Comparison of ENCODE assay signal across 21 cellular contexts in genomic region chr5:150530423-150530822, GRCh38.
"Had no signal": no experiment of that assay in that cellular context is flagged by ENCODE, and none has a peak within 500 bp of the region (broad histone marks: within the 10 kb centered on the region; RNA-seq: fewer than 3 reads in every experiment).

No MANE protein-coding gene starts in this region.

- H3K4me1 Mint-ChIP-seq: activated CD4-positive, alpha-beta memory T cell treated with anti-CD3 and anti-CD28 coated beads, Interleukin-2, amount 10 ng/mL, durations not matched to agents 7 days and 5 days; activated T-helper 17 cell treated with anti-CD3 and anti-CD28 coated beads, Interleukin-2, amount 50 U/mL, for 72 hours had no signal

- H3K4me3 Mint-ChIP-seq: activated CD4-positive, alpha-beta memory T cell treated with anti-CD3 and anti-CD28 coated beads, Interleukin-2, amount 10 ng/mL, durations not matched to agents 7 days and 5 days; activated CD8-positive, alpha-beta memory T cell treated with anti-CD3 and anti-CD28 coated beads, Interleukin-2, amount 10 ng/mL, durations not matched to agents 7 days and 5 days; activated naive CD8-positive, alpha-beta T cell treated with anti-CD3 and anti-CD28 coated beads, Interleukin-2, amount 10 ng/mL, durations not matched to agents 7 days and 5 days; activated T-helper 17 cell treated with anti-CD3 and anti-CD28 coated beads, Interleukin-2, amount 50 U/mL, for 72 hours; nephron had no signal

- DNase-seq: activated CD4-positive, alpha-beta memory T cell treated with anti-CD3 and anti-CD28 coated beads, Interleukin-2, amount 10 ng/mL, durations not matched to agents 7 days and 5 days; activated CD4-positive, alpha-beta T cell treated with anti-CD3 and anti-CD28 coated beads for 48 hours; activated CD4-positive, CD25-positive, alpha-beta regulatory T cell; activated CD8-positive, alpha-beta memory T cell treated with anti-CD3 and anti-CD28 coated beads, Interleukin-2, amount 10 ng/mL, durations not matched to agents 7 days and 5 days; activated naive CD4-positive, alpha-beta T cell treated with Interleukin-2 at 50 U/mL for 16 hours; activated naive CD8-positive, alpha-beta T cell treated with anti-CD3 and anti-CD28 coated beads, Interleukin-2, amount 10 ng/mL, durations not matched to agents 7 days and 5 days; amygdala; cerebellar nuclear complex; effector CD8-positive, alpha-beta T cell; esophagus squamous epithelium; lower lobe of right lung; midbrain; occipital lobe; stimulated activated CD8-positive, alpha-beta memory T cell treated with anti-CD3 and anti-CD28 coated beads, Interleukin-4, amount 100 ng/mL, for 48 hours; stimulated activated naive CD4-positive, alpha-beta T cell treated with Interleukin-2 at 50 U/mL for 16 hours; T-helper 1 cell; T-helper 9 cell had no signal

- H3K9me3 ChIP-seq: esophagus squamous epithelium, lower lobe of right lung, tibial nerve, vagina had no signal

- H3K9me3 Mint-ChIP-seq: activated CD4-positive, alpha-beta memory T cell treated with anti-CD3 and anti-CD28 coated beads, Interleukin-2, amount 10 ng/mL, durations not matched to agents 7 days and 5 days; activated naive CD8-positive, alpha-beta T cell treated with anti-CD3 and anti-CD28 coated beads, Interleukin-2, amount 10 ng/mL, durations not matched to agents 7 days and 5 days; activated T-helper 17 cell treated with anti-CD3 and anti-CD28 coated beads, Interleukin-2, amount 50 U/mL, for 72 hours; nephron had no signal

- H3K27ac Mint-ChIP-seq: activated CD4-positive, alpha-beta memory T cell treated with anti-CD3 and anti-CD28 coated beads, Interleukin-2, amount 10 ng/mL, durations not matched to agents 7 days and 5 days; activated CD8-positive, alpha-beta memory T cell treated with anti-CD3 and anti-CD28 coated beads, Interleukin-2, amount 10 ng/mL, durations not matched to agents 7 days and 5 days; activated naive CD8-positive, alpha-beta T cell treated with anti-CD3 and anti-CD28 coated beads, Interleukin-2, amount 10 ng/mL, durations not matched to agents 7 days and 5 days; activated T-helper 17 cell treated with anti-CD3 and anti-CD28 coated beads, Interleukin-2, amount 50 U/mL, for 72 hours; nephron had no signal

- H3K4me3 ChIP-seq: esophagus squamous epithelium, lower lobe of right lung, tibial nerve, vagina had no signal

- H3K27ac ChIP-seq: vagina had no signal

- H3K27me3 Mint-ChIP-seq: activated CD4-positive, alpha-beta memory T cell treated with anti-CD3 and anti-CD28 coated beads, Interleukin-2, amount 10 ng/mL, durations not matched to agents 7 days and 5 days; activated CD8-positive, alpha-beta memory T cell treated with anti-CD3 and anti-CD28 coated beads, Interleukin-2, amount 10 ng/mL, durations not matched to agents 7 days and 5 days; activated T-helper 17 cell treated with anti-CD3 and anti-CD28 coated beads, Interleukin-2, amount 50 U/mL, for 72 hours had no signal

- ATAC-seq: activated CD8-positive, alpha-beta memory T cell treated with anti-CD3 and anti-CD28 coated beads, Interleukin-2, amount 10 ng/mL, durations not matched to agents 7 days and 5 days; activated T-helper 17 cell treated with anti-CD3 and anti-CD28 coated beads, Interleukin-2, amount 50 U/mL, for 72 hours; lower lobe of right lung had no signal

- H3K27me3 ChIP-seq: esophagus squamous epithelium, tibial nerve, vagina had no signal

- H3K36me3 Mint-ChIP-seq: activated CD8-positive, alpha-beta memory T cell treated with anti-CD3 and anti-CD28 coated beads, Interleukin-2, amount 10 ng/mL, durations not matched to agents 7 days and 5 days; activated naive CD8-positive, alpha-beta T cell treated with anti-CD3 and anti-CD28 coated beads, Interleukin-2, amount 10 ng/mL, durations not matched to agents 7 days and 5 days had no signal
